13 cellular contexts compared by ENCODE assay signal in genomic region chr2:223100061-223100511, GRCh38. TPM values are rescaled to one million over a fixed set of nuclear protein-coding genes. Genes with fewer than 3 reads are reported as not detected.
DNase-seq lines count a peak whose midpoint lies in the region; ATAC-seq, FAIRE-seq and TF ChIP-seq lines count a peak whose summit lies in the region.
"Had no signal": no experiment of that assay in that cellular context is flagged by ENCODE, and none has a peak within 500 bp of the region (broad histone marks: within the 10 kb centered on the region; RNA-seq: fewer than 3 reads in every experiment).

No MANE protein-coding gene starts in this region.

- CTCF ChIA-PET in BJ (lab: Yijun Ruan, JAX), result interaction anchor here (0.8 to 4.5 kb wide), 7 partner anchors 15 to 148 kb away, joined by 3 to 32 read pairs (median 6); no protein-coding TSS in a partner anchor

- intact Hi-C loops in left ventricle myocardium superior (cut with micrococcal nuclease), result loop anchor here (10.0 kb wide), 1 partner anchor 125 kb away; no protein-coding TSS in a partner anchor
- intact Hi-C loops in activated T-helper 1 cell treated with anti-CD3 and anti-CD28 coated beads, Interleukin-12 subunit alpha, Interleukin-12 subunit beta, Interleukin-2, Interleukin-4 antibody, amounts not matched to agents 30 ng/mL and 10 ng/mL and 1 ng/mL, durations not matched to agents 14 hours and 24 hours and 36 hours (cut with micrococcal nuclease), result loop anchor here (5.0 kb wide), 1 partner anchor 128 kb away; no protein-coding TSS in a partner anchor

- no peaks in the 10 kb centered on the region for H3K9me3 Mint-ChIP-seq in activated T-helper 1 cell treated with anti-CD3 and anti-CD28 coated beads, Interleukin-12 subunit alpha, Interleukin-12 subunit beta, Interleukin-2, Interleukin-4 antibody, amounts not matched to agents 30 ng/mL and 10 ng/mL and 1 ng/mL, durations not matched to agents 14 hours and 24 hours and 36 hours
- H3K9me3 Mint-ChIP-seq: activated T-cell treated with anti-CD3 and anti-CD28 coated beads, Interleukin-2, amount 50 U/mL, for 24 hours; CD4-positive, alpha-beta T cell had no signal

- H3K27me3 Mint-ChIP-seq in activated T-helper 1 cell treated with anti-CD3 and anti-CD28 coated beads, Interleukin-12 subunit alpha, Interleukin-12 subunit beta, Interleukin-2, Interleukin-4 antibody, amounts not matched to agents 30 ng/mL and 10 ng/mL and 1 ng/mL, durations not matched to agents 14 hours and 24 hours and 36 hours (ENCODE audit: insufficient read depth), result peaks cover 1% of the 10 kb centered on the region
- H3K27me3 Mint-ChIP-seq: activated T-cell treated with anti-CD3 and anti-CD28 coated beads, Interleukin-2, amount 50 U/mL, for 24 hours; CD4-positive, alpha-beta T cell had no signal

- POLR2A ChIA-PET in BJ (lab: Charles Lee), result interaction anchor here (0.7 to 1.0 kb wide), 2 partner anchors 39 to 141 kb away, joined by 3 read pairs; no protein-coding TSS in a partner anchor

- H3K27me3 ChIP-seq in BJ (ENCODE audit: control insufficient read depth, insufficient read depth, low read length) (no peaks in the 10 kb centered on the region), adipocyte (replicated peaks; ENCODE audit: control insufficient read depth, insufficient read depth, low read length) (no peaks in the 10 kb centered on the region)
- H3K27me3 ChIP-seq: neutrophil had no signal

- H3K9ac ChIP-seq in adipocyte (ENCODE audit: low read length), result peak overlapping the region; percentile 16

- no peak for FAIRE-seq in GM19239 (lab: Jason Lieb, UNC)

- H3K9me3 ChIP-seq in adipocyte (ENCODE audit: control insufficient read depth, low read length), result no peaks in the 10 kb centered on the region
- H3K9me3 ChIP-seq: neutrophil had no signal

- H3K4me3 ChIP-seq in BJ (ENCODE audit: low read depth, low read length), result no peak overlapping the region
- no peak overlapping the region for H3K4me3 ChIP-seq in adipocyte (ENCODE audit: low read length)
- H3K4me3 ChIP-seq in retinal pigment epithelial cell (ENCODE audit: low read length), result no peak overlapping the region

- no peaks in the 10 kb centered on the region for H3K4me1 Mint-ChIP-seq in activated T-helper 1 cell treated with anti-CD3 and anti-CD28 coated beads, Interleukin-12 subunit alpha, Interleukin-12 subunit beta, Interleukin-2, Interleukin-4 antibody, amounts not matched to agents 30 ng/mL and 10 ng/mL and 1 ng/mL, durations not matched to agents 14 hours and 24 hours and 36 hours (ENCODE audit: low read depth)

- peaks cover 21% of the 10 kb centered on the region for H3K4me1 ChIP-seq in adipocyte (ENCODE audit: control insufficient read depth, insufficient read depth, low read length)

- no peaks in the 10 kb centered on the region for H3K36me3 ChIP-seq in BJ (ENCODE audit: control insufficient read depth, insufficient read depth, low read length)
- H3K36me3 ChIP-seq in adipocyte (ENCODE audit: control insufficient read depth, insufficient read depth, low read length, severe bottlenecking), result no peaks in the 10 kb centered on the region
- H3K36me3 ChIP-seq: neutrophil had no signal

- ATAC-seq in left ventricle myocardium superior, result peak; percentile 84
- no peak for ATAC-seq in GM19397 (IDR thresholded peaks at IDR 0.05; ENCODE audit: unreplicated experiment)
- ATAC-seq in HG03280 (IDR thresholded peaks at IDR 0.05; ENCODE audit: unreplicated experiment), result no peak

- no peaks in the 10 kb centered on the region for H3K36me3 Mint-ChIP-seq in activated T-helper 1 cell treated with anti-CD3 and anti-CD28 coated beads, Interleukin-12 subunit alpha, Interleukin-12 subunit beta, Interleukin-2, Interleukin-4 antibody, amounts not matched to agents 30 ng/mL and 10 ng/mL and 1 ng/mL, durations not matched to agents 14 hours and 24 hours and 36 hours (ENCODE audit: low read depth)

- DNase-seq in BJ (ENCODE audit: low read depth) (peak; percentile 89), adipocyte (ENCODE audit: low read depth) (peak; percentile 82), left ventricle myocardium superior (peak; percentile 74), retinal pigment epithelial cell (ENCODE audit: low read depth) (peak; percentile 54), GM19239 (ENCODE audit: insufficient read length, low spot score) (no peak)
- no peak for DNase-seq in activated T-helper 1 cell treated with anti-CD3 and anti-CD28 coated beads, Interleukin-12 subunit alpha, Interleukin-12 subunit beta, Interleukin-2, Interleukin-4 antibody, amounts not matched to agents 30 ng/mL and 10 ng/mL and 1 ng/mL, durations not matched to agents 14 hours and 24 hours and 36 hours (ENCODE audit: low spot score)
- DNase-seq: activated T-cell treated with anti-CD3 and anti-CD28 coated beads, Interleukin-2, amount 50 U/mL, for 24 hours; CD4-positive, alpha-beta T cell; NCI-H1092; T-helper 9 cell had no signal

- H3K27ac Mint-ChIP-seq in activated T-helper 1 cell treated with anti-CD3 and anti-CD28 coated beads, Interleukin-12 subunit alpha, Interleukin-12 subunit beta, Interleukin-2, Interleukin-4 antibody, amounts not matched to agents 30 ng/mL and 10 ng/mL and 1 ng/mL, durations not matched to agents 14 hours and 24 hours and 36 hours, result no peak overlapping the region
- H3K27ac Mint-ChIP-seq: activated T-cell treated with anti-CD3 and anti-CD28 coated beads, Interleukin-2, amount 50 U/mL, for 24 hours; CD4-positive, alpha-beta T cell had no signal

- H3K4me3 Mint-ChIP-seq in activated T-helper 1 cell treated with anti-CD3 and anti-CD28 coated beads, Interleukin-12 subunit alpha, Interleukin-12 subunit beta, Interleukin-2, Interleukin-4 antibody, amounts not matched to agents 30 ng/mL and 10 ng/mL and 1 ng/mL, durations not matched to agents 14 hours and 24 hours and 36 hours, result no peak overlapping the region
- H3K4me3 Mint-ChIP-seq: activated T-cell treated with anti-CD3 and anti-CD28 coated beads, Interleukin-2, amount 50 U/mL, for 24 hours; CD4-positive, alpha-beta T cell had no signal

- TF ChIP-seq CTCF in BJ (IDR thresholded peaks at IDR 0.05; ENCODE audit: insufficient read depth, low read depth, low read length) (no peak), retinal pigment epithelial cell (conservative IDR thresholded peaks at IDR 0.05; ENCODE audit: low read depth, low read length) (no peak)

RNA-seq across cellular contexts. Expression of gene KCNE4, which starts 48.1 kb away (rescaled TPM):
- polyA plus RNA-seq in BJ (2011; rRNA removed), result 16.6 and 18.5 TPM in 2 replicates
- 11.1 and 14.0 TPM in 2 replicates for polyA minus RNA-seq in BJ (2011; rRNA and poly(A)+ RNA removed)
- 3.0 TPM for total RNA-seq in left ventricle myocardium superior
- total RNA-seq in activated T-helper 1 cell treated with anti-CD3 and anti-CD28 coated beads, Interleukin-12 subunit alpha, Interleukin-12 subunit beta, Interleukin-2, Interleukin-4 antibody, amounts not matched to agents 30 ng/mL and 10 ng/mL and 1 ng/mL, durations not matched to agents 14 hours and 24 hours and 36 hours, result not detected in 2 replicates
- total RNA-seq: CD4-positive, alpha-beta T cell had no signal

Comparison
In these comparisons a context has a peak if more than half of its experiments do, and no peak if none do; other contexts are left out.
1. DNase-seq: peak in BJ (single experiment), adipocyte (single experiment), left ventricle myocardium superior (single experiment) and retinal pigment epithelial cell (single experiment); none in activated T-helper 1 cell treated with anti-CD3 and anti-CD28 coated beads, Interleukin-12 subunit alpha, Interleukin-12 subunit beta, Interleukin-2, Interleukin-4 antibody, amounts not matched to agents 30 ng/mL and 10 ng/mL and 1 ng/mL, durations not matched to agents 14 hours and 24 hours and 36 hours (single experiment) and GM19239 (single experiment).